ENCODE assay signal across 9 cellular contexts in genomic region chr7:74217455-74218342, GRCh38. TPM values are rescaled to one million over a fixed set of nuclear protein-coding genes. Genes with fewer than 3 reads are reported as not detected.
DNase-seq lines count a peak whose midpoint lies in the region; ATAC-seq lines count a peak whose summit lies in the region.
"Had no signal": no experiment of that assay in that cellular context is flagged by ENCODE, and none has a peak within 500 bp of the region (broad histone marks: within the 10 kb centered on the region; RNA-seq: fewer than 3 reads in every experiment).

No MANE protein-coding gene starts in this region.

- DNase-seq in activated CD4-positive, CD25-positive, alpha-beta regulatory T cell treated with anti-CD3 and anti-CD28 coated beads, Interleukin-2, amount 50 U/mL, for 72 hours = no peak
- peak; percentile 26 for DNase-seq in T-helper 2 cell treated with Interferon-gamma antibody and Interleukin-4, amounts not matched to agents 5 μg/mL and 100 μg/mL, for 36 hours (ENCODE audit: low spot score)
- DNase-seq in stimulated activated naive B cell treated with anti-CD40 and anti-IgM and Interleukin-4, amounts not matched to agents 10 μg/mL and 1 μg/mL and 100 μg/mL, for 72 hours = peak; percentile 68
- no peak for DNase-seq in hepatic stellate cell (ENCODE audit: low spot score)
- DNase-seq in cerebellum (ENCODE audit: low spot score) = no peak
- no peak for DNase-seq in NCI-H1930 (lab: John Stamatoyannopoulos, UW)
- DNase-seq: NCI-H1048 had no signal

- H3K27me3 Mint-ChIP-seq in T-helper 2 cell treated with Interferon-gamma antibody and Interleukin-4, amounts not matched to agents 5 μg/mL and 100 μg/mL, for 36 hours (ENCODE audit: low read depth) = no peaks in the 10 kb centered on the region
- no peaks in the 10 kb centered on the region for H3K27me3 Mint-ChIP-seq in stimulated activated naive B cell treated with anti-CD40 and anti-IgM and Interleukin-4, amounts not matched to agents 10 μg/mL and 1 μg/mL and 100 μg/mL, for 72 hours

- no peaks in the 10 kb centered on the region for H3K9me3 Mint-ChIP-seq in T-helper 2 cell treated with Interferon-gamma antibody and Interleukin-4, amounts not matched to agents 5 μg/mL and 100 μg/mL, for 36 hours
- peaks cover 2 to 5% of the 10 kb centered on the region in 2 donors for H3K9me3 Mint-ChIP-seq in stimulated activated naive B cell treated with anti-CD40 and anti-IgM and Interleukin-4, amounts not matched to agents 10 μg/mL and 1 μg/mL and 100 μg/mL, for 72 hours

- peak overlapping the region; percentile 66 for H3K4me3 Mint-ChIP-seq in T-helper 2 cell treated with Interferon-gamma antibody and Interleukin-4, amounts not matched to agents 5 μg/mL and 100 μg/mL, for 36 hours
- peak overlapping the region; percentile 77 for H3K4me3 Mint-ChIP-seq in stimulated activated naive B cell treated with anti-CD40 and anti-IgM and Interleukin-4, amounts not matched to agents 10 μg/mL and 1 μg/mL and 100 μg/mL, for 72 hours

- H3K36me3 Mint-ChIP-seq in T-helper 2 cell treated with Interferon-gamma antibody and Interleukin-4, amounts not matched to agents 5 μg/mL and 100 μg/mL, for 36 hours (ENCODE audit: low read depth) = peaks cover 23% of the 10 kb centered on the region
- H3K36me3 Mint-ChIP-seq in stimulated activated naive B cell treated with anti-CD40 and anti-IgM and Interleukin-4, amounts not matched to agents 10 μg/mL and 1 μg/mL and 100 μg/mL, for 72 hours = peaks cover 56 to 62% of the 10 kb centered on the region in 2 donors

- peaks cover 27% of the 10 kb centered on the region for H3K4me1 Mint-ChIP-seq in T-helper 2 cell treated with Interferon-gamma antibody and Interleukin-4, amounts not matched to agents 5 μg/mL and 100 μg/mL, for 36 hours (ENCODE audit: low read depth)
- H3K4me1 Mint-ChIP-seq in stimulated activated naive B cell treated with anti-CD40 and anti-IgM and Interleukin-4, amounts not matched to agents 10 μg/mL and 1 μg/mL and 100 μg/mL, for 72 hours = peaks cover 56 to 67% of the 10 kb centered on the region in 2 donors

- H3K27ac Mint-ChIP-seq in T-helper 2 cell treated with Interferon-gamma antibody and Interleukin-4, amounts not matched to agents 5 μg/mL and 100 μg/mL, for 36 hours = peak overlapping the region; percentile 90
- peak overlapping the region; percentile 93 for H3K27ac Mint-ChIP-seq in stimulated activated naive B cell treated with anti-CD40 and anti-IgM and Interleukin-4, amounts not matched to agents 10 μg/mL and 1 μg/mL and 100 μg/mL, for 72 hours

- ATAC-seq in activated CD4-positive, CD25-positive, alpha-beta regulatory T cell treated with anti-CD3 and anti-CD28 coated beads, Interleukin-2, amount 50 U/mL, for 24 hours = peak; percentile 35 to 41
- ATAC-seq in HG03097 (IDR thresholded peaks at IDR 0.05; ENCODE audit: low FRiP score, unreplicated experiment) = peak; percentile 67
- ATAC-seq in stimulated activated naive B cell treated with anti-CD40 and anti-IgM and Interleukin-4, amounts not matched to agents 10 μg/mL and 1 μg/mL and 100 μg/mL, for 72 hours (replicated peaks) = peak; percentile 74 to 75

RNA-seq across cellular contexts. Expression of gene LAT2, which starts 7.9 kb away (rescaled TPM):
- total RNA-seq in cerebellum = 2.5 TPM

RNA-seq across cellular contexts. Expression of gene RFC2, which starts 36.5 kb away (rescaled TPM):
- 22.1 TPM for total RNA-seq in cerebellum

RNA-seq across cellular contexts. Expression of gene EIF4H, which starts 43.5 kb away (rescaled TPM):
- total RNA-seq in cerebellum = 141 TPM

Comparison
In these comparisons a context has a peak if more than half of its experiments do, and no peak if none do; other contexts are left out.
1. DNase-seq: peak in T-helper 2 cell treated with Interferon-gamma antibody and Interleukin-4, amounts not matched to agents 5 μg/mL and 100 μg/mL, for 36 hours (single experiment) and stimulated activated naive B cell treated with anti-CD40 and anti-IgM and Interleukin-4, amounts not matched to agents 10 μg/mL and 1 μg/mL and 100 μg/mL, for 72 hours (single experiment); none in activated CD4-positive, CD25-positive, alpha-beta regulatory T cell treated with anti-CD3 and anti-CD28 coated beads, Interleukin-2, amount 50 U/mL, for 72 hours (single experiment), hepatic stellate cell (single experiment), cerebellum (single experiment) and NCI-H1930 (0 of 2).
2. Peak in every context shown above with its lines, with median percentiles within 50 percentile points of each other: ATAC-seq.